ENCODE assay signal across 12 cellular contexts in the genomic region with DNA sequence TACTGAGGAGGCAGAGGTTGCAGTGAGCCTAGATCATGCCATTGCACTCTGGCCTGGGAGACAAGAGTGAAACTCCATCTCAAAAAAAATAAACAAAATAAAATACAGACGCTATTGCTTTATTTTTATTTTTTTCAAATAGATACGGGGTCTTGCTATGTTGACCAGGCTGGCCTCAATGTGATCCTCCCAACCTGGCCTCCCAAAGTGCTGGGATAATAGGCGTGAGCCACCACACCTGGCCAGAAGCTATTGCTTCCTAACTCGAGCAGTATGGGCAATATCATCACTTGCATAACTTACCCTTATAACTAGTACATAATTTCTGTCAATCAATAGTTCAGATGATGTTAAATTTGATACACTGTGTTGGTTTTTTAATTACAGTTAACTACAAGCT. TPM values are rescaled to one million over a fixed set of nuclear protein-coding genes. Genes with fewer than 3 reads are reported as not detected.
DNase-seq lines count a peak whose midpoint lies in the region; ATAC-seq and TF ChIP-seq lines count a peak whose summit lies in the region.
"Had no signal": no experiment of that assay in that cellular context is flagged by ENCODE, and none has a peak within 500 bp of the region (broad histone marks: within the 10 kb centered on the region; RNA-seq: fewer than 3 reads in every experiment).

No MANE protein-coding gene starts in this region.

- no peaks in the 10 kb centered on the region for H3K9me3 Mint-ChIP-seq in activated T-cell treated with anti-CD3 and anti-CD28 coated beads, Interleukin-2, amount 50 U/mL, for 24 hours
- H3K9me3 Mint-ChIP-seq in activated T-helper 1 cell treated with anti-CD3 and anti-CD28 coated beads, Interleukin-12 subunit alpha, Interleukin-12 subunit beta, Interleukin-2, Interleukin-4 antibody, amounts not matched to agents 30 ng/mL and 10 ng/mL and 1 ng/mL, durations not matched to agents 14 hours and 24 hours and 36 hours: no peaks in the 10 kb centered on the region
- no peaks in the 10 kb centered on the region for H3K9me3 Mint-ChIP-seq in stimulated activated effector memory CD8-positive, alpha-beta T cell treated with anti-CD3 and anti-CD28 coated beads, Interleukin-12 subunit alpha, Interleukin-12 subunit beta, amount 100 ng/mL, for 72 hours

- H3K4me3 Mint-ChIP-seq in activated T-cell treated with anti-CD3 and anti-CD28 coated beads, Interleukin-2, amount 50 U/mL, for 24 hours: peak overlapping the region; percentile 87
- H3K4me3 Mint-ChIP-seq in activated T-helper 1 cell treated with anti-CD3 and anti-CD28 coated beads, Interleukin-12 subunit alpha, Interleukin-12 subunit beta, Interleukin-2, Interleukin-4 antibody, amounts not matched to agents 30 ng/mL and 10 ng/mL and 1 ng/mL, durations not matched to agents 14 hours and 24 hours and 36 hours: peak overlapping the region; percentile 98
- peak overlapping the region; percentile 96 for H3K4me3 Mint-ChIP-seq in stimulated activated effector memory CD8-positive, alpha-beta T cell treated with anti-CD3 and anti-CD28 coated beads, Interleukin-12 subunit alpha, Interleukin-12 subunit beta, amount 100 ng/mL, for 72 hours

- H3K27ac Mint-ChIP-seq in activated T-cell treated with anti-CD3 and anti-CD28 coated beads, Interleukin-2, amount 50 U/mL, for 24 hours: peak overlapping the region; percentile 3
- H3K27ac Mint-ChIP-seq in activated T-helper 1 cell treated with anti-CD3 and anti-CD28 coated beads, Interleukin-12 subunit alpha, Interleukin-12 subunit beta, Interleukin-2, Interleukin-4 antibody, amounts not matched to agents 30 ng/mL and 10 ng/mL and 1 ng/mL, durations not matched to agents 14 hours and 24 hours and 36 hours: no peak overlapping the region
- H3K27ac Mint-ChIP-seq in stimulated activated effector memory CD8-positive, alpha-beta T cell treated with anti-CD3 and anti-CD28 coated beads, Interleukin-12 subunit alpha, Interleukin-12 subunit beta, amount 100 ng/mL, for 72 hours: no peak overlapping the region

- no peak for ATAC-seq in stimulated activated effector memory CD8-positive, alpha-beta T cell treated with anti-CD3 and anti-CD28 coated beads, Interleukin-12 subunit alpha, Interleukin-12 subunit beta, amount 100 ng/mL, for 72 hours
- ATAC-seq in HG03457 (IDR thresholded peaks at IDR 0.05; ENCODE audit: unreplicated experiment) (no peak), GM19452 (IDR thresholded peaks at IDR 0.05; ENCODE audit: unreplicated experiment) (no peak)

- H3K4me3 ChIP-seq in fibroblast of the aortic adventitia (ENCODE audit: low read depth, low read length): peak overlapping the region; percentile 100

- H3K27me3 Mint-ChIP-seq in activated T-cell treated with anti-CD3 and anti-CD28 coated beads, Interleukin-2, amount 50 U/mL, for 24 hours: no peaks in the 10 kb centered on the region
- no peaks in the 10 kb centered on the region for H3K27me3 Mint-ChIP-seq in activated T-helper 1 cell treated with anti-CD3 and anti-CD28 coated beads, Interleukin-12 subunit alpha, Interleukin-12 subunit beta, Interleukin-2, Interleukin-4 antibody, amounts not matched to agents 30 ng/mL and 10 ng/mL and 1 ng/mL, durations not matched to agents 14 hours and 24 hours and 36 hours (ENCODE audit: insufficient read depth)

- H3K4me1 Mint-ChIP-seq in activated T-cell treated with anti-CD3 and anti-CD28 coated beads, Interleukin-2, amount 50 U/mL, for 24 hours (ENCODE audit: low read depth): peaks cover 51% of the 10 kb centered on the region
- H3K4me1 Mint-ChIP-seq in activated T-helper 1 cell treated with anti-CD3 and anti-CD28 coated beads, Interleukin-12 subunit alpha, Interleukin-12 subunit beta, Interleukin-2, Interleukin-4 antibody, amounts not matched to agents 30 ng/mL and 10 ng/mL and 1 ng/mL, durations not matched to agents 14 hours and 24 hours and 36 hours (ENCODE audit: low read depth): peaks cover 29% of the 10 kb centered on the region
- peaks cover 46% of the 10 kb centered on the region for H3K4me1 Mint-ChIP-seq in stimulated activated effector memory CD8-positive, alpha-beta T cell treated with anti-CD3 and anti-CD28 coated beads, Interleukin-12 subunit alpha, Interleukin-12 subunit beta, amount 100 ng/mL, for 72 hours

- no peak for DNase-seq in activated T-cell treated with anti-CD3 and anti-CD28 coated beads, Interleukin-2, amount 50 U/mL, for 24 hours
- DNase-seq in activated T-cell treated with anti-CD3 and anti-CD28 coated beads, Interleukin-2, amount 50 U/mL, for 48 hours: no peak
- no peak for DNase-seq in activated T-helper 1 cell treated with anti-CD3 and anti-CD28 coated beads, Interleukin-12 subunit alpha, Interleukin-12 subunit beta, Interleukin-2, Interleukin-4 antibody, amounts not matched to agents 30 ng/mL and 10 ng/mL and 1 ng/mL, durations not matched to agents 14 hours and 24 hours and 36 hours (ENCODE audit: low spot score)
- DNase-seq in fibroblast of the aortic adventitia (ENCODE audit: low read depth): no peak
- DNase-seq in stimulated activated effector memory CD8-positive, alpha-beta T cell treated with anti-CD3 and anti-CD28 coated beads, Interleukin-12 subunit alpha, Interleukin-12 subunit beta, amount 100 ng/mL, for 72 hours (ENCODE audit: low spot score in 2 of 2): no peak
- no peak for DNase-seq in NCI-H2196 (lab: John Stamatoyannopoulos, UW; ENCODE audit: unreplicated experiment)
- DNase-seq: AML-193; colonic mucosa; NCI-H2107; stimulated activated CD4-positive, alpha-beta T cell treated with anti-CD3 and anti-CD28 coated beads, Interleukin-1b, Interleukin-23, amount 100 ng/mL, for 48 hours had no signal

- TF ChIP-seq CTCF in fibroblast of the aortic adventitia (IDR thresholded peaks at IDR 0.05; ENCODE audit: insufficient read depth, low read length): no peak

- intact Hi-C loops in activated T-helper 1 cell treated with anti-CD3 and anti-CD28 coated beads, Interleukin-12 subunit alpha, Interleukin-12 subunit beta, Interleukin-2, Interleukin-4 antibody, amounts not matched to agents 30 ng/mL and 10 ng/mL and 1 ng/mL, durations not matched to agents 14 hours and 24 hours and 36 hours (cut with micrococcal nuclease): loop anchor here (10.0 kb wide), 3 partner anchors 429 to 809 kb away; partner anchors contain the start of genes ABHD6 and IL17RD

- H3K36me3 Mint-ChIP-seq in activated T-cell treated with anti-CD3 and anti-CD28 coated beads, Interleukin-2, amount 50 U/mL, for 24 hours (ENCODE audit: low read depth): peaks cover 74% of the 10 kb centered on the region
- peaks cover 26% of the 10 kb centered on the region for H3K36me3 Mint-ChIP-seq in activated T-helper 1 cell treated with anti-CD3 and anti-CD28 coated beads, Interleukin-12 subunit alpha, Interleukin-12 subunit beta, Interleukin-2, Interleukin-4 antibody, amounts not matched to agents 30 ng/mL and 10 ng/mL and 1 ng/mL, durations not matched to agents 14 hours and 24 hours and 36 hours (ENCODE audit: low read depth)
- peaks cover 80% of the 10 kb centered on the region for H3K36me3 Mint-ChIP-seq in stimulated activated effector memory CD8-positive, alpha-beta T cell treated with anti-CD3 and anti-CD28 coated beads, Interleukin-12 subunit alpha, Interleukin-12 subunit beta, amount 100 ng/mL, for 72 hours

RNA-seq across cellular contexts. Expression of gene ARF4, which starts 3.0 kb away (rescaled TPM):
- total RNA-seq in activated T-helper 1 cell treated with anti-CD3 and anti-CD28 coated beads, Interleukin-12 subunit alpha, Interleukin-12 subunit beta, Interleukin-2, Interleukin-4 antibody, amounts not matched to agents 30 ng/mL and 10 ng/mL and 1 ng/mL, durations not matched to agents 14 hours and 24 hours and 36 hours: 93.2 and 97.0 TPM in 2 replicates
- 86.7 and 417 TPM in 2 replicates for total RNA-seq in fibroblast of the aortic adventitia (ENCODE audit: low replicate concordance)

RNA-seq across cellular contexts. Expression of gene PDE12, which starts 38.1 kb away (rescaled TPM):
- 34.7 and 34.9 TPM in 2 replicates for total RNA-seq in activated T-helper 1 cell treated with anti-CD3 and anti-CD28 coated beads, Interleukin-12 subunit alpha, Interleukin-12 subunit beta, Interleukin-2, Interleukin-4 antibody, amounts not matched to agents 30 ng/mL and 10 ng/mL and 1 ng/mL, durations not matched to agents 14 hours and 24 hours and 36 hours
- total RNA-seq in fibroblast of the aortic adventitia (ENCODE audit: low replicate concordance): 10.4 and 21.0 TPM in 2 replicates

RNA-seq across cellular contexts. Expression of gene DNAH12, which starts 50.0 kb away (rescaled TPM):
- 0.17 TPM in 1 of 2 replicates, not detected in the other for total RNA-seq in activated T-helper 1 cell treated with anti-CD3 and anti-CD28 coated beads, Interleukin-12 subunit alpha, Interleukin-12 subunit beta, Interleukin-2, Interleukin-4 antibody, amounts not matched to agents 30 ng/mL and 10 ng/mL and 1 ng/mL, durations not matched to agents 14 hours and 24 hours and 36 hours
- 0.09 and 0.25 TPM in 2 replicates for total RNA-seq in fibroblast of the aortic adventitia (ENCODE audit: low replicate concordance)
